Comparison of ENCODE assay signal across 8 cellular contexts in genomic region chr4:143513314-143514211, GRCh38. TPM values are rescaled to one million over a fixed set of nuclear protein-coding genes. Genes with fewer than 3 reads are reported as not detected.
DNase-seq lines count a peak whose midpoint lies in the region; ATAC-seq, FAIRE-seq and TF ChIP-seq lines count a peak whose summit lies in the region.

Gene SMARCA5, plus strand, starts transcription at chr4:143513702. Its CDS starts 223 bp downstream, at chr4:143513925.

- H4K91ac ChIP-seq in trophoblast cell (ENCODE audit: low read depth, low read length), result peak within 1 kb of the TSS; percentile 87

- peak within 1 kb of the TSS; percentile 98 for H3K4me3 ChIP-seq in trophoblast cell (ENCODE audit: low read depth, low read length)
- peak within 1 kb of the TSS; percentile 67 to 98 (median 90) for H3K4me3 ChIP-seq in transverse colon

- H3K14ac ChIP-seq in trophoblast cell (ENCODE audit: low read length), result peak within 1 kb of the TSS; percentile 95

- H3K4ac ChIP-seq in trophoblast cell (ENCODE audit: low read depth, low read length), result peak within 1 kb of the TSS; percentile 96

- H3K36me3 ChIP-seq in trophoblast cell (ENCODE audit: control insufficient read depth in 1 of 2, insufficient read depth in 2 of 2, low read length in 2 of 2) (peaks cover 0 to 3% of the 10 kb centered on the region in 2 experiments), transverse colon (no peaks in the 10 kb centered on the region)

- H3K27me3 ChIP-seq in trophoblast cell (ENCODE audit: insufficient read depth, low read length), result no peaks in the 10 kb centered on the region
- no peaks in the 10 kb centered on the region for H3K27me3 ChIP-seq in transverse colon

- H2BK12ac ChIP-seq in trophoblast cell (ENCODE audit: low read length), result peak within 1 kb of the TSS; percentile 14

- no peaks in the 10 kb centered on the region for H3K4me1 ChIP-seq in trophoblast cell (ENCODE audit: control insufficient read depth in 1 of 2, insufficient read depth in 2 of 2, low read length in 2 of 2)
- peaks cover 18 to 36% (median 24%) of the 10 kb centered on the region in 4 donors for H3K4me1 ChIP-seq in transverse colon

- H3K23ac ChIP-seq in trophoblast cell (ENCODE audit: low read length), result no peak within 1 kb of the TSS

- peak within 1 kb of the TSS; percentile 85 for H4K8ac ChIP-seq in trophoblast cell (ENCODE audit: low read depth, low read length)

- CTCF ChIA-PET in T-cell (lab: Charles Lee), result interaction anchor here (0.9 to 1.8 kb wide), 4 partner anchors 34 to 328 kb away, joined by 3 to 4 read pairs (median 4); no protein-coding TSS in a partner anchor

- no peaks in the 10 kb centered on the region for H3K9me3 ChIP-seq in trophoblast cell (ENCODE audit: insufficient read depth, low read depth, low read length)
- H3K9me3 ChIP-seq in transverse colon, result no peaks in the 10 kb centered on the region

- in situ Hi-C loops in transverse colon (cut with MboI; ENCODE audit: low pct_ligation_motif_present in 1 of 4, low pct_unique_long_range_greater_than_20kb in 1 of 4, low sequenced_read_pairs in 3 of 4), result loop anchor here in 1 of 4 donors (25.0 kb wide), 1 partner anchor 1599 kb away; no protein-coding TSS in a partner anchor

- H4K12ac ChIP-seq in trophoblast cell (ENCODE audit: low read depth, low read length), result peak within 1 kb of the TSS; percentile 55

- WGBS in adipose tissue, 3 donors, result 0 to 1% (median 0%) methylated on average over 90 to 91 of the region's 91 CpGs
- no CpG with 5 or more reads among the region's 91 CpGs for WGBS in trophoblast cell (ENCODE audit: extremely low coverage, insufficient coverage, insufficient read length)
- 0% methylated on average over 69 of the region's 91 CpGs; no CpG with 5 or more reads in 1 of the 2 donors for WGBS in transverse colon (ENCODE audit: low coverage in 1 of 2), 2 donors

- peak within 1 kb of the TSS; percentile 97 to 98 (median 98) for H3K4me3 Mint-ChIP-seq in T-cell

- peak within 1 kb of the TSS; percentile 91 for H2AFZ ChIP-seq in trophoblast cell (ENCODE audit: insufficient read depth, low read length, poor library complexity)

- peak within 1 kb of the TSS; percentile 99 to 100 for H3K27ac Mint-ChIP-seq in T-cell

- peak within 1 kb of the TSS; percentile 79 for H2BK5ac ChIP-seq in trophoblast cell (ENCODE audit: low read depth, low read length, poor library complexity)

- TF ChIP-seq CTCF in transverse colon (IDR thresholded peaks at IDR 0.05), result peak in 1 of 5 experiments; percentile 8

- ATAC-seq in HG02840 (IDR thresholded peaks at IDR 0.05; ENCODE audit: low FRiP score, unreplicated experiment) (peak; percentile 88), T-cell (replicated peaks in 1 of 4) (peak; percentile 88 to 91 (median 90))

- peak within 1 kb of the TSS; percentile 89 for H3K27ac ChIP-seq in adipose tissue (ENCODE audit: low read depth, low read length)
- peak within 1 kb of the TSS; percentile 91 for H3K27ac ChIP-seq in trophoblast cell (ENCODE audit: low read depth, low read length)
- peak within 1 kb of the TSS; percentile 96 to 100 (median 98) for H3K27ac ChIP-seq in transverse colon

- peaks cover 19% of the 10 kb centered on the region for H3K36me3 Mint-ChIP-seq in T-cell

- TF ChIP-seq POLR2A in GM12891 (IDR thresholded peaks at IDR 0.05; ENCODE audit: low read depth, low read length) (peak; percentile 79), transverse colon (IDR thresholded peaks at IDR 0.05) (peak; percentile 96)

- peaks cover 10% of the 10 kb centered on the region for H3K79me1 ChIP-seq in trophoblast cell (ENCODE audit: low read length)

- peak within 1 kb of the TSS; percentile 84 for H3K4me2 ChIP-seq in trophoblast cell (ENCODE audit: low read length)

- H3K79me2 ChIP-seq in trophoblast cell (ENCODE audit: control insufficient read depth, insufficient read depth, low read length, poor library complexity), result peaks cover 13% of the 10 kb centered on the region

- POLR2A ChIA-PET in T-cell (lab: Charles Lee), result interaction anchor here (0.6 to 1.9 kb wide), 11 partner anchors 9 to 1740 kb away, joined by 3 to 11 read pairs (median 3); no protein-coding TSS in a partner anchor

- FAIRE-seq in GM12891 (lab: Jason Lieb, UNC), result peak; percentile 99

- H2BK120ac ChIP-seq in trophoblast cell (ENCODE audit: insufficient read depth, low read length, poor library complexity), result peak within 1 kb of the TSS; percentile 65

- H3K4me1 Mint-ChIP-seq in T-cell, result peaks cover 37 to 44% (median 42%) of the 10 kb centered on the region in 3 donors

- H3K9me3 Mint-ChIP-seq in T-cell, result no peaks in the 10 kb centered on the region

- peak within 1 kb of the TSS; percentile 11 for H2AK5ac ChIP-seq in trophoblast cell (ENCODE audit: low read length)

- peak within 1 kb of the TSS; percentile 89 for H3K18ac ChIP-seq in trophoblast cell (ENCODE audit: low read length)

- H3K27me3 Mint-ChIP-seq in T-cell, result no peaks in the 10 kb centered on the region

- H3K9ac ChIP-seq in trophoblast cell (ENCODE audit: low read length), result peak within 1 kb of the TSS; percentile 90

- DNase-seq in GM12891 (ENCODE audit: insufficient read length, low spot score) (peak; percentile 70), NCI-H1436 treated with DMSO at 0.1 percent for 48 hours (lab: John Stamatoyannopoulos, UW) (peak; percentile 94), T-cell (peak in 33 of 34 experiments; percentile 86 to 98 (median 95)), cardiac septum (ENCODE audit: low spot score) (peak; percentile 98), trophoblast cell (peak; percentile 99 to 100), transverse colon (peak; percentile 97)

- intact Hi-C loops in cardiac septum (cut with DNase I), result loop anchor here (2.0 to 5.0 kb wide), 3 partner anchors 44 to 177 kb away; partner anchors contain the start of gene GAB1
- intact Hi-C loops in transverse colon (cut with DNase I; ENCODE audit: low total_unique reads), result no loop called here

- no peak for TF ChIP-seq EP300 in transverse colon (IDR thresholded peaks at IDR 0.05; ENCODE audit: low read depth)

TF ChIP-seq in GM12891, 5 proteins besides CTCF, POLR2A, EP300 and RAD21:
- TF ChIP-seq POU2F2 (IDR thresholded peaks at IDR 0.05; ENCODE audit: low read depth, low read length) (no peak), POLR2AphosphoS5 (IDR thresholded peaks at IDR 0.05; ENCODE audit: low read depth, low read length) (peak; percentile 40; the same call in 1 of the 2 replicates), SPI1 (IDR thresholded peaks at IDR 0.05; ENCODE audit: low read depth, low read length) (no peak), TAF1 (IDR thresholded peaks at IDR 0.05; ENCODE audit: low read depth, low read length) (peak; percentile 62), PAX5 (IDR thresholded peaks at IDR 0.05; ENCODE audit: insufficient read depth, low read length, severe bottlenecking) (no peak)

RNA-seq across cellular contexts. Expression of gene SMARCA5, which starts in this region (rescaled TPM):
- polyA plus RNA-seq in GM12891 (2012; ENCODE audit: low read depth, missing spikeins), result 37.2 TPM
- 10 to 100 TPM; 43.4 to 56.4 (median 47.1) TPM for total RNA-seq in T-cell
- 10 to 100 TPM; 10.6 to 16.0 (median 14.0) TPM for polyA plus RNA-seq in adipose tissue
- total RNA-seq in cardiac septum, result 37.7 TPM
- 61.0 and 62.1 TPM in 2 replicates for polyA plus RNA-seq in trophoblast cell (2013)
- 10 to 100 TPM; 12.3 to 44.1 (median 29.8) TPM for total RNA-seq in transverse colon

Comparison
In these comparisons a context has a peak if more than half of its experiments do, and no peak if none do; other contexts are left out.
1. Peak in every context shown above with its lines: DNase-seq, ATAC-seq, H3K4me3 ChIP-seq and H3K27ac ChIP-seq.